In genomic region chr2:216030210-216030609, GRCh38 we compare ENCODE assay signal across 26 cellular contexts. TPM values are rescaled to one million over a fixed set of nuclear protein-coding genes. Genes with fewer than 3 reads are reported as not detected.
"Had no signal": no experiment of that assay in that cellular context is flagged by ENCODE, and none has a peak within 500 bp of the region (broad histone marks: within the 10 kb centered on the region; RNA-seq: fewer than 3 reads in every experiment).

No MANE protein-coding gene starts in this region.

- H3K27me3 Mint-ChIP-seq: activated CD4-positive, alpha-beta T cell treated with anti-CD3 and anti-CD28 coated beads for 36 hours; activated naive CD4-positive, alpha-beta T cell treated with anti-CD3 and anti-CD28 coated beads, Interleukin-2, amount 50 U/mL, for 24 hours; activated naive CD8-positive, alpha-beta T cell treated with anti-CD3 and anti-CD28 coated beads, Interleukin-2, amount 50 U/mL, for 24 hours; stimulated activated memory B cell treated with anti-CD40 and anti-IgM and Interleukin-4, amounts not matched to agents 10 μg/mL and 1 μg/mL and 100 μg/mL, for 72 hours; stimulated activated naive CD8-positive, alpha-beta T cell treated with anti-CD3 and anti-CD28 coated beads, Interleukin-15, amount 100 ng/mL, for 72 hours had no signal

- H3K27ac Mint-ChIP-seq: activated naive CD8-positive, alpha-beta T cell treated with anti-CD3 and anti-CD28 coated beads, Interleukin-2, amount 50 U/mL, for 24 hours; endodermal cell had no signal

- DNase-seq: activated CD4-positive, alpha-beta T cell treated with anti-CD3 and anti-CD28 coated beads, Interleukin-2, amount 50 U/mL, for 48 hours; activated CD4-positive, CD25-positive, alpha-beta regulatory T cell; activated naive CD8-positive, alpha-beta T cell treated with anti-CD3 and anti-CD28 coated beads, Interleukin-2, amount 50 U/mL, for 24 hours; activated T-cell treated with anti-CD3 and anti-CD28 coated beads for 4 hours; central memory CD4-positive, alpha-beta T cell; endodermal cell; head of caudate nucleus; hippocampal formation; left cardiac atrium; left ventricle myocardium superior; nucleus accumbens; pancreas; retina; stimulated activated CD4-positive, alpha-beta T cell treated with anti-CD3 and anti-CD28 coated beads, Interleukin-12 subunit alpha, Interleukin-12 subunit beta, amount 100 ng/mL, for 4 hours; stimulated activated CD4-positive, alpha-beta T cell treated with anti-CD3 and anti-CD28 coated beads, Interleukin-4, amount 100 ng/mL, for 1 hour; stimulated activated naive CD8-positive, alpha-beta T cell treated with anti-CD3 and anti-CD28 coated beads, Interleukin-15, amount 100 ng/mL, for 72 hours; substantia nigra; upper lobe of left lung had no signal

- ATAC-seq: esophagus mucosa; left cardiac atrium; left ventricle myocardium superior; pancreas; sciatic nerve; stimulated activated memory B cell treated with anti-CD40 and anti-IgM and Interleukin-4, amounts not matched to agents 10 μg/mL and 1 μg/mL and 100 μg/mL, for 72 hours had no signal

- H3K9me3 Mint-ChIP-seq: activated naive CD4-positive, alpha-beta T cell treated with anti-CD3 and anti-CD28 coated beads, Interleukin-2, amount 50 U/mL, for 24 hours; activated naive CD8-positive, alpha-beta T cell treated with anti-CD3 and anti-CD28 coated beads, Interleukin-2, amount 50 U/mL, for 24 hours; endodermal cell; neural crest cell; stimulated activated memory B cell treated with anti-CD40 and anti-IgM and Interleukin-4, amounts not matched to agents 10 μg/mL and 1 μg/mL and 100 μg/mL, for 72 hours; stimulated activated naive CD8-positive, alpha-beta T cell treated with anti-CD3 and anti-CD28 coated beads, Interleukin-15, amount 100 ng/mL, for 72 hours had no signal

- H3K4me3 Mint-ChIP-seq: activated CD4-positive, alpha-beta T cell treated with anti-CD3 and anti-CD28 coated beads for 36 hours; activated naive CD4-positive, alpha-beta T cell treated with anti-CD3 and anti-CD28 coated beads, Interleukin-2, amount 50 U/mL, for 24 hours; activated naive CD8-positive, alpha-beta T cell treated with anti-CD3 and anti-CD28 coated beads, Interleukin-2, amount 50 U/mL, for 24 hours; endodermal cell; neural crest cell; stimulated activated memory B cell treated with anti-CD40 and anti-IgM and Interleukin-4, amounts not matched to agents 10 μg/mL and 1 μg/mL and 100 μg/mL, for 72 hours had no signal

- H3K4me1 Mint-ChIP-seq: endodermal cell had no signal

- H3K36me3 Mint-ChIP-seq: stimulated activated memory B cell treated with anti-CD40 and anti-IgM and Interleukin-4, amounts not matched to agents 10 μg/mL and 1 μg/mL and 100 μg/mL, for 72 hours had no signal

RNA-seq across cellular contexts. Expression of gene TMEM169, which starts 51.5 kb away (rescaled TPM):
- total RNA-seq: vagina had no signal
- polyA plus RNA-seq: keratinocyte had no signal
